2 cellular contexts compared by ENCODE assay signal in genomic region chr20:63548992-63549391, GRCh38.
TF ChIP-seq lines count a peak whose summit lies in the region.

No MANE protein-coding gene starts in this region.

TF ChIP-seq in IMR-90, 13 proteins besides CTCF, POLR2A, EP300 and RAD21:
- TF ChIP-seq NFE2L2 (IDR thresholded peaks at IDR 0.05; ENCODE audit: low read depth, low read length) (no peak), MAZ (IDR thresholded peaks at IDR 0.05; ENCODE audit: borderline replicate concordance, low read depth, low read length) (no peak), RFX5 (IDR thresholded peaks at IDR 0.05; ENCODE audit: low read depth, low read length) (no peak), CEBPB (IDR thresholded peaks at IDR 0.05; ENCODE audit: low read depth, low read length) (no peak), MAFK (IDR thresholded peaks at IDR 0.05; ENCODE audit: low read depth, low read length) (no peak), BHLHE40 (IDR thresholded peaks at IDR 0.05; ENCODE audit: low read depth, low read length) (no peak), RCOR1 (IDR thresholded peaks at IDR 0.05; ENCODE audit: insufficient replicate concordance, low read length) (no peak), MXI1 (IDR thresholded peaks at IDR 0.05; ENCODE audit: borderline replicate concordance, low read depth, low read length) (no peak), CHD1 (IDR thresholded peaks at IDR 0.05; ENCODE audit: low read depth, low read length) (no peak), SMC3 (IDR thresholded peaks at IDR 0.05; ENCODE audit: low read depth, low read length) (no peak), FOS (IDR thresholded peaks at IDR 0.05; ENCODE audit: low read depth, low read length) (no peak), ELK1 (IDR thresholded peaks at IDR 0.05; ENCODE audit: borderline replicate concordance, low read depth, low read length) (no peak)
- TF ChIP-seq, protein P1, sequence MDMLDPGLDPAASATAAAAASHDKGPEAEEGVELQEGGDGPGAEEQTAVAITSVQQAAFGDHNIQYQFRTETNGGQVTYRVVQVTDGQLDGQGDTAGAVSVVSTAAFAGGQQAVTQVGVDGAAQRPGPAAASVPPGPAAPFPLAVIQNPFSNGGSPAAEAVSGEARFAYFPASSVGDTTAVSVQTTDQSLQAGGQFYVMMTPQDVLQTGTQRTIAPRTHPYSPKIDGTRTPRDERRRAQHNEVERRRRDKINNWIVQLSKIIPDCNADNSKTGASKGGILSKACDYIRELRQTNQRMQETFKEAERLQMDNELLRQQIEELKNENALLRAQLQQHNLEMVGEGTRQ (IDR thresholded peaks at IDR 0.05; ENCODE audit: low read depth, low read length), result no peak

TF ChIP-seq in H1, 55 proteins besides CTCF, POLR2A, EP300 and RAD21:
- TF ChIP-seq CBX8 (IDR thresholded peaks at IDR 0.05; ENCODE audit: borderline replicate concordance, low read depth, low read length) (no peak), YY1 (IDR thresholded peaks at IDR 0.05; ENCODE audit: low read depth, low read length) (no peak), TAF7 (optimal IDR thresholded peaks at IDR 0.05; ENCODE audit: borderline replicate concordance, low read depth, low read length) (no peak), POLR2AphosphoS5 (IDR thresholded peaks at IDR 0.05; ENCODE audit: low read depth, low read length) (no peak), SIX5 (IDR thresholded peaks at IDR 0.05; ENCODE audit: low read depth, low read length) (no peak), CBX5 (IDR thresholded peaks at IDR 0.05; ENCODE audit: low read depth, low read length) (no peak), NRF1 (IDR thresholded peaks at IDR 0.05; ENCODE audit: low read depth, low read length) (no peak), RXRA (IDR thresholded peaks at IDR 0.05; ENCODE audit: insufficient read depth, low read depth, low read length) (no peak), E2F6 (IDR thresholded peaks at IDR 0.05) (no peak), SP2 (IDR thresholded peaks at IDR 0.05; ENCODE audit: low read length) (no peak), GTF2F1 (IDR thresholded peaks at IDR 0.05; ENCODE audit: borderline replicate concordance, low read depth, low read length) (no peak)
